ENCODE assay signal across 15 cellular contexts in genomic region chr3:13786811-13787210, GRCh38.
DNase-seq lines count a peak whose midpoint lies in the region; ATAC-seq and TF ChIP-seq lines count a peak whose summit lies in the region.
"Had no signal": no experiment of that assay in that cellular context is flagged by ENCODE, and none has a peak within 500 bp of the region (broad histone marks: within the 10 kb centered on the region; RNA-seq: fewer than 3 reads in every experiment).

No MANE protein-coding gene starts in this region.

- H3K79me2 ChIP-seq in osteoblast (ENCODE audit: insufficient read depth, low read length) = no peaks in the 10 kb centered on the region

- H3K4me1 ChIP-seq in osteoblast (ENCODE audit: insufficient read depth, low read length) (no peaks in the 10 kb centered on the region), aorta (ENCODE audit: control insufficient read depth in 1 of 2, insufficient read depth in 2 of 2, low read length in 2 of 2) (no peaks in the 10 kb centered on the region)

- DNase-seq in neural crest cell (ENCODE audit: low read depth, low spot score) (no peak), osteoblast (ENCODE audit: insufficient read length, low spot score, missing footprints) (peak; percentile 45), aorta (peak; percentile 17 to 45), H7 (no peak)
- DNase-seq: 8988T; Calu3; CD4-positive, alpha-beta memory T cell; COR-L47; DMS153; DND-41; HCEC 1CT had no signal

- ATAC-seq in aorta (ENCODE audit: low FRiP score) = no peak
- no peak for ATAC-seq in HG03025 (IDR thresholded peaks at IDR 0.05; ENCODE audit: low FRiP score, unreplicated experiment)
- ATAC-seq in GM18867 (IDR thresholded peaks at IDR 0.05; ENCODE audit: unreplicated experiment) = no peak

- H3K9me3 Mint-ChIP-seq in brain (peaks cover 0 to 10% (median 0%) of the 10 kb centered on the region in 5 experiments), neural crest cell (no peaks in the 10 kb centered on the region)
- H3K9me3 Mint-ChIP-seq: GM23338 had no signal

- intact Hi-C loops in aorta (cut with DNase I) = no loop called here

- H3K36me3 ChIP-seq in osteoblast (ENCODE audit: insufficient read depth, low read length) = no peaks in the 10 kb centered on the region
- no peaks in the 10 kb centered on the region for H3K36me3 ChIP-seq in aorta (ENCODE audit: control insufficient read depth in 1 of 2, insufficient read depth in 2 of 2, low read length in 1 of 2)
- H3K36me3 ChIP-seq in H7 (replicated peaks; ENCODE audit: control insufficient read depth, insufficient read depth, low read length) = no peaks in the 10 kb centered on the region

- H3K27ac Mint-ChIP-seq in brain (peak overlapping the region in 4 of 5 experiments; percentile 12 to 95 (median 68)), neural crest cell (ENCODE audit: unreplicated experiment) (peak overlapping the region; percentile 96)
- H3K27ac Mint-ChIP-seq: CD4-positive, alpha-beta memory T cell; GM23338 had no signal

- H3K9me3 ChIP-seq in osteoblast (ENCODE audit: low read depth, low read length) (no peaks in the 10 kb centered on the region), aorta (ENCODE audit: control insufficient read depth, low read length) (no peaks in the 10 kb centered on the region)

- H3K4me3 Mint-ChIP-seq in brain (no peak overlapping the region), neural crest cell (no peak overlapping the region)
- H3K4me3 Mint-ChIP-seq: CD4-positive, alpha-beta memory T cell; GM23338 had no signal

- no peak overlapping the region for H3K27ac ChIP-seq in osteoblast (ENCODE audit: low read depth, low read length)
- no peak overlapping the region for H3K27ac ChIP-seq in aorta (ENCODE audit: low read depth in 1 of 2, low read length in 2 of 2)

- peaks cover 5% of the 10 kb centered on the region for H3K27me3 Mint-ChIP-seq in brain
- no peaks in the 10 kb centered on the region for H3K27me3 Mint-ChIP-seq in neural crest cell (ENCODE audit: low read depth)

- no peak for TF ChIP-seq CTCF in brain (conservative IDR thresholded peaks at IDR 0.05)
- no peak for TF ChIP-seq CTCF in neural crest cell (conservative IDR thresholded peaks at IDR 0.05)
- no peak for TF ChIP-seq CTCF in osteoblast (IDR thresholded peaks at IDR 0.05; ENCODE audit: extremely low read depth, low read depth, low read length)

- no peaks in the 10 kb centered on the region for H3K27me3 ChIP-seq in osteoblast (ENCODE audit: insufficient read depth, low read length)
- H3K27me3 ChIP-seq in aorta (ENCODE audit: control insufficient read depth in 1 of 2, insufficient read depth in 2 of 2, low read length in 1 of 2) = no peaks in the 10 kb centered on the region
- no peaks in the 10 kb centered on the region for H3K27me3 ChIP-seq in H7 (ENCODE audit: control insufficient read depth, insufficient read depth, low read length)

- WGBS in aorta, 2 donors = 76 to 78% methylated on average over 10 of the region's 10 CpGs

- no peak overlapping the region for H2AFZ ChIP-seq in osteoblast (ENCODE audit: low read length)

- H3K4me2 ChIP-seq in osteoblast (ENCODE audit: insufficient read depth, low read length) = no peak overlapping the region
- H3K4me2 ChIP-seq: GM23338 had no signal

- H3K4me1 Mint-ChIP-seq in brain = peaks cover 100% of the 10 kb centered on the region
- peaks cover 88% of the 10 kb centered on the region for H3K4me1 Mint-ChIP-seq in neural crest cell

- H3K4me3 ChIP-seq in osteoblast (ENCODE audit: insufficient read depth, low read length) (no peak overlapping the region), aorta (ENCODE audit: low read length in 2 of 2) (no peak overlapping the region), H7 (ENCODE audit: insufficient read depth, low read depth, low read length) (no peak overlapping the region)
- H3K4me3 ChIP-seq: GM23338 had no signal

- no peaks in the 10 kb centered on the region for H4K20me1 ChIP-seq in osteoblast (ENCODE audit: insufficient read depth, low read length)

- H3K36me3 Mint-ChIP-seq in brain (no peaks in the 10 kb centered on the region), neural crest cell (ENCODE audit: low read depth) (no peaks in the 10 kb centered on the region)
- H3K36me3 Mint-ChIP-seq: CD4-positive, alpha-beta memory T cell had no signal

Comparison
In these comparisons a context has a peak if more than half of its experiments do, and no peak if none do; other contexts are left out.
1. DNase-seq: peak in osteoblast (single experiment) and aorta (2 of 2); none in neural crest cell (single experiment) and H7 (single experiment).